Comparison of ENCODE assay signal across 24 cellular contexts in genomic region chr9:136794281-136795026, GRCh38. TPM values are rescaled to one million over a fixed set of nuclear protein-coding genes. Genes with fewer than 3 reads are reported as not detected.
DNase-seq lines count a peak whose midpoint lies in the region; FAIRE-seq and TF ChIP-seq lines count a peak whose summit lies in the region.
"Had no signal": no experiment of that assay in that cellular context is flagged by ENCODE, and none has a peak within 500 bp of the region (broad histone marks: within the 10 kb centered on the region; RNA-seq: fewer than 3 reads in every experiment).

No MANE protein-coding gene starts in this region.

- BruUV-seq in Calu3 (replicated peaks; lab: Mats Ljungman, UMichigan), result no TSS peak

- H3K4me1 ChIP-seq in Karpas-422 (ENCODE audit: low read length), result peaks cover 64% of the 10 kb centered on the region
- H3K4me1 ChIP-seq in endodermal cell (ENCODE audit: control insufficient read depth, insufficient read depth, low read length), result peaks cover 26% of the 10 kb centered on the region
- H3K4me1 ChIP-seq in osteoblast (ENCODE audit: insufficient read depth, low read length), result peaks cover 15% of the 10 kb centered on the region

- H3K9me3 Mint-ChIP-seq in endodermal cell (no peaks in the 10 kb centered on the region), Calu3 (ENCODE audit: low read depth, unreplicated experiment) (no peaks in the 10 kb centered on the region)
- H3K9me3 Mint-ChIP-seq: activated CD4-positive, alpha-beta T cell treated with anti-CD3 and anti-CD28 coated beads, Interleukin-2, amount 10 ng/mL, durations not matched to agents 7 days and 5 days; activated T-helper 17 cell treated with anti-CD3 and anti-CD28 coated beads, Interleukin-2, amount 50 U/mL, for 72 hours; brain; GM23338 had no signal

- H3K27me3 ChIP-seq in Karpas-422 (ENCODE audit: low read length) (no peaks in the 10 kb centered on the region), endodermal cell (ENCODE audit: control insufficient read depth, insufficient read depth, low read length, poor library complexity, severe bottlenecking) (no peaks in the 10 kb centered on the region), osteoblast (ENCODE audit: insufficient read depth, low read length) (peaks cover 32% of the 10 kb centered on the region)

- H3K4me2 ChIP-seq in Karpas-422 (ENCODE audit: low read depth, low read length, poor library complexity, severe bottlenecking) (no peak overlapping the region), osteoblast (ENCODE audit: insufficient read depth, low read length) (no peak overlapping the region)
- H3K4me2 ChIP-seq: GM23338 had no signal

- H3K27ac ChIP-seq in Karpas-422 (ENCODE audit: low read length) (no peak overlapping the region), endodermal cell (ENCODE audit: low read depth, low read length) (no peak overlapping the region), osteoblast (ENCODE audit: low read depth, low read length) (no peak overlapping the region)
- H3K27ac ChIP-seq: coronary artery, KMS-11, spleen, stomach, upper lobe of left lung had no signal

- H3K36me3 Mint-ChIP-seq in endodermal cell (ENCODE audit: low read depth) (peaks cover 17% of the 10 kb centered on the region), Calu3 (ENCODE audit: insufficient read depth, unreplicated experiment) (peaks cover 30% of the 10 kb centered on the region)
- H3K36me3 Mint-ChIP-seq: brain had no signal

- no peaks in the 10 kb centered on the region for H3K9me3 ChIP-seq in Karpas-422 (ENCODE audit: low read length)
- no peaks in the 10 kb centered on the region for H3K9me3 ChIP-seq in endodermal cell (ENCODE audit: control insufficient read depth, low read length)
- H3K9me3 ChIP-seq in osteoblast (ENCODE audit: low read depth, low read length), result no peaks in the 10 kb centered on the region
- H3K9me3 ChIP-seq: spleen, stomach, upper lobe of left lung had no signal

- FAIRE-seq in HTR-8/SVneo (lab: Jason Lieb, UNC), result no peak
- FAIRE-seq: GM12892 had no signal

- H3K4me1 Mint-ChIP-seq in endodermal cell (peaks cover 41% of the 10 kb centered on the region), Calu3 (ENCODE audit: low read depth, unreplicated experiment) (peaks cover 2% of the 10 kb centered on the region)
- H3K4me1 Mint-ChIP-seq: activated T-helper 17 cell treated with anti-CD3 and anti-CD28 coated beads, Interleukin-2, amount 50 U/mL, for 72 hours had no signal

- H4K20me1 ChIP-seq in Karpas-422 (ENCODE audit: insufficient read depth, low read depth, low read length) (peaks cover 12% of the 10 kb centered on the region), osteoblast (ENCODE audit: insufficient read depth, low read length) (peaks cover 18% of the 10 kb centered on the region)

- H3K9me2 ChIP-seq in Karpas-422 (replicated peaks; ENCODE audit: insufficient read depth, low read length), result no peaks in the 10 kb centered on the region

- H3K27ac Mint-ChIP-seq in endodermal cell, result peak overlapping the region; percentile 55
- H3K27ac Mint-ChIP-seq in Calu3 (ENCODE audit: unreplicated experiment), result no peak overlapping the region
- H3K27ac Mint-ChIP-seq: activated CD4-positive, alpha-beta T cell treated with anti-CD3 and anti-CD28 coated beads, Interleukin-2, amount 10 ng/mL, durations not matched to agents 7 days and 5 days; activated T-helper 17 cell treated with anti-CD3 and anti-CD28 coated beads, Interleukin-2, amount 50 U/mL, for 72 hours; GM23338 had no signal

- H3K4me3 ChIP-seq in Karpas-422 (ENCODE audit: low read length), result no peak overlapping the region
- H3K4me3 ChIP-seq in endodermal cell (ENCODE audit: low read length), result no peak overlapping the region
- no peak overlapping the region for H3K4me3 ChIP-seq in osteoblast (ENCODE audit: insufficient read depth, low read length)
- H3K4me3 ChIP-seq: coronary artery, GM23338, spleen, stomach, upper lobe of left lung had no signal

- H3K27me3 Mint-ChIP-seq in endodermal cell (ENCODE audit: insufficient read depth), result peaks cover 5% of the 10 kb centered on the region
- peaks cover 12% of the 10 kb centered on the region for H3K27me3 Mint-ChIP-seq in Calu3 (ENCODE audit: unreplicated experiment)
- H3K27me3 Mint-ChIP-seq: activated T-helper 17 cell treated with anti-CD3 and anti-CD28 coated beads, Interleukin-2, amount 50 U/mL, for 72 hours had no signal

- CTCF ChIA-PET in Calu3 (lab: Charles Lee), result no interaction called here

- H3K9ac ChIP-seq in Karpas-422 (ENCODE audit: low read length) (peak overlapping the region; percentile 9; the same call in 1 of the 2 replicates), endodermal cell (ENCODE audit: extremely low read depth, low read length, poor library complexity, severe bottlenecking) (no peak overlapping the region)
- H3K9ac ChIP-seq: KMS-11 had no signal

- 94 to 95% methylated on average over 14 of the region's 14 CpGs for WGBS in endodermal cell (ENCODE audit: insufficient coverage in 1 of 2, insufficient read length in 1 of 2), 2 experiments

- H3K36me3 ChIP-seq in Karpas-422 (ENCODE audit: insufficient read depth, low read length), result no peaks in the 10 kb centered on the region
- H3K36me3 ChIP-seq in endodermal cell (ENCODE audit: control insufficient read depth, insufficient read depth, low read length), result peaks cover 23% of the 10 kb centered on the region
- peaks cover 6% of the 10 kb centered on the region for H3K36me3 ChIP-seq in osteoblast (ENCODE audit: insufficient read depth, low read length)

- H3K4me3 Mint-ChIP-seq in endodermal cell (peak overlapping the region; percentile 23), Calu3 (ENCODE audit: low read depth, unreplicated experiment) (no peak overlapping the region)
- H3K4me3 Mint-ChIP-seq: activated CD4-positive, alpha-beta T cell treated with anti-CD3 and anti-CD28 coated beads, Interleukin-2, amount 10 ng/mL, durations not matched to agents 7 days and 5 days; activated T-helper 17 cell treated with anti-CD3 and anti-CD28 coated beads, Interleukin-2, amount 50 U/mL, for 72 hours; GM23338 had no signal

- intact Hi-C loops in Calu3 (cut with micrococcal nuclease; ENCODE audit: unreplicated experiment), result no loop called here

- H3K79me2 ChIP-seq in Karpas-422 (ENCODE audit: low read length) (peaks cover 3% of the 10 kb centered on the region; the same call in 1 of the 2 replicates), osteoblast (ENCODE audit: insufficient read depth, low read length) (peaks cover 11% of the 10 kb centered on the region)

- H2AFZ ChIP-seq in Karpas-422 (ENCODE audit: low read length) (no peak overlapping the region), osteoblast (ENCODE audit: low read length) (no peak overlapping the region)
- H2AFZ ChIP-seq: GM23338 had no signal

- DNase-seq in Karpas-422, result no peak
- DNase-seq in endodermal cell, result peak; percentile 39
- peak; percentile 59 for DNase-seq in osteoblast (ENCODE audit: insufficient read length, low spot score, missing footprints)
- DNase-seq in HTR-8/SVneo (ENCODE audit: insufficient read length, low spot score), result no peak
- DNase-seq in Calu3, result no peak
- DNase-seq: activated CD4-positive, alpha-beta T cell treated with anti-CD3 and anti-CD28 coated beads, Interleukin-2, amount 10 ng/mL, durations not matched to agents 7 days and 5 days; DMS79 treated with DMSO at 0.1 percent for 48 hours; left cardiac atrium; midbrain; MV-4-11; NCI-H1694; SHP77 treated with DMSO at 0.1 percent for 48 hours; spleen; stimulated activated CD4-positive, alpha-beta T cell treated with anti-CD3 and anti-CD28 coated beads, Interleukin-4, amount 100 ng/mL, for 4 hours; stomach; upper lobe of left lung had no signal

- no peak for TF ChIP-seq CTCF in endodermal cell (conservative IDR thresholded peaks at IDR 0.05)
- no peak for TF ChIP-seq CTCF in osteoblast (IDR thresholded peaks at IDR 0.05; ENCODE audit: extremely low read depth, low read depth, low read length)
- no peak for TF ChIP-seq CTCF in Calu3 (IDR thresholded peaks at IDR 0.05; ENCODE audit: unreplicated experiment)

RNA-seq across cellular contexts. Expression of gene CCDC183, which starts 1.7 kb away (rescaled TPM):
- total RNA-seq in Karpas-422 (2014; rRNA removed; shearing (Covaris generic); ENCODE audit: low replicate concordance), result 1.6 TPM in 1 of 2 replicates, not detected in the other
- total RNA-seq in endodermal cell (10 to 100 TPM; 10.9 to 13.4 TPM), osteoblast (under 0.01 TPM in 1 of 2 replicates, not detected in the other), Calu3 (2022) (0.38 TPM in 1 of 2 replicates, not detected in the other)
- polyA plus RNA-seq in endodermal cell (2013, experiment 1 of 2), result 4.6 TPM
- polyA plus RNA-seq in endodermal cell (2013, experiment 2 of 2), result 5.1 TPM

RNA-seq across cellular contexts. Expression of gene TMEM141, which starts 3.3 kb away (rescaled TPM):
- total RNA-seq in Karpas-422 (2014; rRNA removed; shearing (Covaris generic); ENCODE audit: low replicate concordance), result 20.5 and 61.8 TPM in 2 replicates
- 100 to 1,000 TPM; 215 to 339 TPM for total RNA-seq in endodermal cell
- polyA plus RNA-seq in endodermal cell (2013, experiment 1 of 2), result 60.9 TPM
- 57.1 TPM for polyA plus RNA-seq in endodermal cell (2013, experiment 2 of 2)
- total RNA-seq in osteoblast, result 31.8 and 39.8 TPM in 2 replicates
- total RNA-seq in Calu3 (2022), result 64.1 and 75.8 TPM in 2 replicates

RNA-seq across cellular contexts. Expression of gene RABL6, which starts 13.3 kb away (rescaled TPM):
- total RNA-seq in Karpas-422 (2014; rRNA removed; shearing (Covaris generic); ENCODE audit: low replicate concordance), result 43.1 and 78.1 TPM in 2 replicates
- 100 to 1,000 TPM; 159 to 206 TPM for total RNA-seq in endodermal cell
- polyA plus RNA-seq in endodermal cell (2013, experiment 1 of 2), result 128 TPM
- polyA plus RNA-seq in endodermal cell (2013, experiment 2 of 2), result 116 TPM
- total RNA-seq in osteoblast, result 64.2 and 64.8 TPM in 2 replicates
- total RNA-seq in Calu3 (2022), result 68.9 and 72.4 TPM in 2 replicates

RNA-seq across cellular contexts. Expression of gene LCN15, which starts 30.1 kb away (rescaled TPM):
- not detected in 2 replicates for total RNA-seq in Karpas-422 (2014; rRNA removed; shearing (Covaris generic); ENCODE audit: low replicate concordance)
- total RNA-seq in endodermal cell (1 to 10 TPM in 1 of 2 donors, under 1 TPM in 1; 0.51 to 1.2 TPM), osteoblast (not detected in 2 replicates), Calu3 (2022) (not detected in 2 replicates)
- 0.82 TPM for polyA plus RNA-seq in endodermal cell (2013, experiment 1 of 2)
- 0.95 TPM for polyA plus RNA-seq in endodermal cell (2013, experiment 2 of 2)
- total RNA-seq: activated CD4-positive, alpha-beta T cell treated with anti-CD3 and anti-CD28 coated beads, Interleukin-2, amount 10 ng/mL, durations not matched to agents 7 days and 5 days; activated T-helper 17 cell treated with anti-CD3 and anti-CD28 coated beads, Interleukin-2, amount 50 U/mL, for 72 hours; fibroblast of lung; stomach had no signal
- polyA plus RNA-seq: fibroblast of lung, spleen, stomach had no signal

RNA-seq across cellular contexts. Expression of gene LCN8, which starts 36.4 kb away (rescaled TPM):
- not detected in 2 replicates for total RNA-seq in Karpas-422 (2014; rRNA removed; shearing (Covaris generic); ENCODE audit: low replicate concordance)
- total RNA-seq in endodermal cell (not detected), osteoblast (not detected in 2 replicates), Calu3 (2022) (not detected in 2 replicates)
- polyA plus RNA-seq in endodermal cell (2013, experiment 1 of 2), result not detected
- not detected for polyA plus RNA-seq in endodermal cell (2013, experiment 2 of 2)
- total RNA-seq: activated CD4-positive, alpha-beta T cell treated with anti-CD3 and anti-CD28 coated beads, Interleukin-2, amount 10 ng/mL, durations not matched to agents 7 days and 5 days; activated T-helper 17 cell treated with anti-CD3 and anti-CD28 coated beads, Interleukin-2, amount 50 U/mL, for 72 hours; fibroblast of lung; glomerular endothelial cell; GM23338; left cardiac atrium; stomach; upper lobe of left lung had no signal
- polyA plus RNA-seq: fibroblast of lung, GM23338, stomach had no signal

Comparison
In these comparisons a context has a peak if more than half of its experiments do, and no peak if none do; other contexts are left out.
1. DNase-seq: peak in endodermal cell (single experiment) and osteoblast (single experiment); none in Karpas-422 (single experiment), HTR-8/SVneo (single experiment) and Calu3 (single experiment).